ENCODE assay signal across 15 cellular contexts in genomic region chr1:62849031-62849430, GRCh38.
A peak's percentile ranks its signal among the peaks of the same experiment; 100 is the strongest.
DNase-seq lines count a peak whose midpoint lies in the region; ATAC-seq, FAIRE-seq and TF ChIP-seq lines count a peak whose summit lies in the region.
"Had no signal": no experiment of that assay in that cellular context is flagged by ENCODE, and none has a peak within 500 bp of the region (broad histone marks: within the 10 kb centered on the region; RNA-seq: fewer than 3 reads in every experiment).

No MANE protein-coding gene starts in this region.

- peak; percentile 78 for ATAC-seq in HCT116
- no peak for ATAC-seq in activated T-cell treated with anti-CD3 and anti-CD28 coated beads, Interleukin-2, amount 50 U/mL, for 4 hours
- ATAC-seq: left colon; stimulated activated naive B cell treated with anti-CD40 and anti-IgM and Interleukin-4, amounts not matched to agents 10 μg/mL and 1 μg/mL and 100 μg/mL, for 72 hours had no signal

- no peaks in the 10 kb centered on the region for H3K27me3 ChIP-seq in A673 (replicated peaks; ENCODE audit: insufficient read depth, low read depth, low read length, poor library complexity)
- no peaks in the 10 kb centered on the region for H3K27me3 ChIP-seq in HCT116 (ENCODE audit: insufficient read depth, low read length)

- CTCF ChIA-PET in A673 (lab: Charles Lee) (no interaction called here), HCT116 (lab: Charles Lee) (interaction anchor here (0.7 to 1.6 kb wide), 6 partner anchors 9 to 408 kb away, joined by 3 to 6 read pairs (median 4); no protein-coding TSS in a partner anchor)

- intact Hi-C loops in A673 (cut with micrococcal nuclease; ENCODE audit: unreplicated experiment) (loop anchor here (10.0 kb wide), 3 partner anchors 136 to 1396 kb away; no protein-coding TSS in a partner anchor), HCT116 (cut with micrococcal nuclease) (loop anchor here (10.0 kb wide), 2 partner anchors 296 to 596 kb away; no protein-coding TSS in a partner anchor)

- TF ChIP-seq POLR2A in HCT116 (IDR thresholded peaks at IDR 0.05; ENCODE audit: borderline replicate concordance, extremely low read depth, insufficient read depth, insufficient read length) (no peak), GM12891 (IDR thresholded peaks at IDR 0.05; ENCODE audit: low read depth, low read length) (no peak)

- no TSS peak for BruUV-seq in A673 (replicated peaks; lab: Mats Ljungman, UMichigan)
- BruUV-seq in HCT116 (replicated peaks; lab: Mats Ljungman, UMichigan) = no TSS peak

- TF ChIP-seq CTCF in A673 (conservative IDR thresholded peaks at IDR 0.05; ENCODE audit: low read depth, low read length) = peak; percentile 43
- peak; percentile 8 to 57 (median 41); a peak in 3 of 6 replicates for TF ChIP-seq CTCF in HCT116 (IDR thresholded peaks at IDR 0.05 in 2 of 3, conservative IDR thresholded peaks at IDR 0.05 in 1 of 3; ENCODE audit: borderline replicate concordance in 1 of 3, insufficient read depth in 1 of 3, low read depth in 2 of 3, low read length in 2 of 3)
- TF ChIP-seq CTCF in fibroblast of mammary gland (conservative IDR thresholded peaks at IDR 0.05; ENCODE audit: control insufficient read depth, insufficient read depth, low read depth, low read length) = peak; percentile 12

- TF ChIP-seq RAD21 in HCT116 (IDR thresholded peaks at IDR 0.05; ENCODE audit: low read depth) = peak; percentile 25; the same call in 1 of the 2 replicates

- DNase-seq in A673 (ENCODE audit: low spot score) (peak; percentile 31), HCT116 (ENCODE audit: low read depth, low spot score) (no peak), OCI-M1 (lab: John Stamatoyannopoulos, UW) (peak; percentile 5), fibroblast of mammary gland (ENCODE audit: low read depth) (no peak), nucleus accumbens (lab: John Stamatoyannopoulos, UW) (no peak), GM12891 (ENCODE audit: insufficient read length, low spot score) (no peak), medulla oblongata (ENCODE audit: extremely low spot score) (no peak)
- DNase-seq in activated T-cell treated with anti-CD3 and anti-CD28 coated beads, Interleukin-2, amount 50 U/mL, for 4 hours = no peak
- DNase-seq: activated CD8-positive, alpha-beta memory T cell treated with anti-CD3 and anti-CD28 coated beads for 24 hours; AML-193; effector memory CD4-positive, alpha-beta T cell; left colon; stimulated activated CD4-positive, alpha-beta T cell treated with anti-CD3 and anti-CD28 coated beads, Interleukin-4, amount 100 ng/mL, for 4 hours; stimulated activated naive B cell treated with anti-CD40 and anti-IgM and Interleukin-4, amounts not matched to agents 10 μg/mL and 1 μg/mL and 100 μg/mL, for 72 hours had no signal

- H4K20me1 ChIP-seq in HCT116 (ENCODE audit: insufficient read depth) = no peaks in the 10 kb centered on the region

- no peak overlapping the region for H3K9ac ChIP-seq in HCT116 (ENCODE audit: low read length)

- H3K4me3 ChIP-seq in A673 (ENCODE audit: low read depth, low read length, poor library complexity, severe bottlenecking) (no peak overlapping the region), HCT116 (replicated peaks in 1 of 2; ENCODE audit: low read depth in 1 of 2, low read length in 2 of 2) (no peak overlapping the region), fibroblast of mammary gland (ENCODE audit: control insufficient read depth, low read depth, low read length) (no peak overlapping the region)

- H3K4me1 ChIP-seq in A673 (ENCODE audit: insufficient read depth, low read length, poor library complexity, severe bottlenecking) (no peaks in the 10 kb centered on the region), HCT116 (ENCODE audit: control insufficient read depth in 1 of 2, insufficient read depth in 2 of 2, low read length in 2 of 2) (no peaks in the 10 kb centered on the region)

- no peak for FAIRE-seq in GM12891 (lab: Jason Lieb, UNC)

- no peaks in the 10 kb centered on the region for H3K4me1 Mint-ChIP-seq in activated T-cell treated with anti-CD3 and anti-CD28 coated beads, Interleukin-2, amount 50 U/mL, for 4 hours (ENCODE audit: low read depth)
- H3K4me1 Mint-ChIP-seq: brain; stimulated activated naive B cell treated with anti-CD40 and anti-IgM and Interleukin-4, amounts not matched to agents 10 μg/mL and 1 μg/mL and 100 μg/mL, for 72 hours had no signal

- H3K36me3 ChIP-seq in A673 (ENCODE audit: insufficient read depth, low read length, poor library complexity, severe bottlenecking) = no peaks in the 10 kb centered on the region
- no peaks in the 10 kb centered on the region for H3K36me3 ChIP-seq in HCT116 (ENCODE audit: control insufficient read depth in 1 of 2, insufficient read depth in 2 of 2, low read length in 2 of 2)

- H3K4me2 ChIP-seq in HCT116 (ENCODE audit: low read length) = no peak overlapping the region

- H3K79me2 ChIP-seq in HCT116 (ENCODE audit: insufficient read depth, low read length) = no peaks in the 10 kb centered on the region

- H3K36me3 Mint-ChIP-seq in activated T-cell treated with anti-CD3 and anti-CD28 coated beads, Interleukin-2, amount 50 U/mL, for 4 hours (ENCODE audit: insufficient read depth) = peaks cover 15% of the 10 kb centered on the region

- H3K9me2 ChIP-seq in HCT116 (ENCODE audit: insufficient read depth) = no peaks in the 10 kb centered on the region

- RAD21 ChIA-PET in HCT116 (lab: Charles Lee; ENCODE audit: low non-redundant PET in 1 of 2, low total read pairs in 2 of 2, uncharacterized antibody in 2 of 2, unreplicated experiment in 2 of 2) = no interaction called here

- no peaks in the 10 kb centered on the region for H3K9me3 Mint-ChIP-seq in activated T-cell treated with anti-CD3 and anti-CD28 coated beads, Interleukin-2, amount 50 U/mL, for 4 hours
- H3K9me3 Mint-ChIP-seq: brain; stimulated activated naive B cell treated with anti-CD40 and anti-IgM and Interleukin-4, amounts not matched to agents 10 μg/mL and 1 μg/mL and 100 μg/mL, for 72 hours had no signal

- no peak overlapping the region for H3K4me3 Mint-ChIP-seq in activated T-cell treated with anti-CD3 and anti-CD28 coated beads, Interleukin-2, amount 50 U/mL, for 4 hours
- H3K4me3 Mint-ChIP-seq: brain; stimulated activated naive B cell treated with anti-CD40 and anti-IgM and Interleukin-4, amounts not matched to agents 10 μg/mL and 1 μg/mL and 100 μg/mL, for 72 hours had no signal

- H2AFZ ChIP-seq in HCT116 (ENCODE audit: low read depth, low read length, poor library complexity, severe bottlenecking) = no peak overlapping the region

- H3K9me3 ChIP-seq in A673 (ENCODE audit: low read depth, low read length, poor library complexity, severe bottlenecking) (no peaks in the 10 kb centered on the region), HCT116 (ENCODE audit: control insufficient read depth in 1 of 2, insufficient read depth in 1 of 2, low read depth in 1 of 2, low read length in 2 of 2) (no peaks in the 10 kb centered on the region)

- POLR2A ChIA-PET in A673 (lab: Charles Lee; ENCODE audit: low non-redundant PET) = no interaction called here
- POLR2A ChIA-PET in HCT116 (lab: Charles Lee) = no interaction called here

- H3K27me3 Mint-ChIP-seq in activated T-cell treated with anti-CD3 and anti-CD28 coated beads, Interleukin-2, amount 50 U/mL, for 4 hours (ENCODE audit: low read depth) = no peaks in the 10 kb centered on the region
- H3K27me3 Mint-ChIP-seq: brain; stimulated activated naive B cell treated with anti-CD40 and anti-IgM and Interleukin-4, amounts not matched to agents 10 μg/mL and 1 μg/mL and 100 μg/mL, for 72 hours had no signal

- H3K27ac ChIP-seq in A673 (ENCODE audit: low read depth, low read length, poor library complexity, severe bottlenecking) = no peak overlapping the region
- no peak overlapping the region for H3K27ac ChIP-seq in HCT116 (ENCODE audit: low read depth, low read length)

TF ChIP-seq in HCT116, 20 proteins besides CTCF, POLR2A, EP300 and RAD21:
- TF ChIP-seq MAX (IDR thresholded peaks at IDR 0.05) (no peak), SIN3A (IDR thresholded peaks at IDR 0.05; ENCODE audit: low read depth) (no peak), EZH2 (IDR thresholded peaks at IDR 0.05) (no peak), CBX3 (IDR thresholded peaks at IDR 0.05; ENCODE audit: low read depth) (no peak), ZNF274 (IDR thresholded peaks at IDR 0.05; ENCODE audit: low read depth, low read length) (no peak), SRF (IDR thresholded peaks at IDR 0.05; ENCODE audit: low read depth) (no peak)

TF ChIP-seq in GM12891, 5 proteins besides CTCF, POLR2A, EP300 and RAD21:
- TF ChIP-seq PAX5 (IDR thresholded peaks at IDR 0.05; ENCODE audit: insufficient read depth, low read length, severe bottlenecking) = no peak
- no peak for TF ChIP-seq POU2F2 (IDR thresholded peaks at IDR 0.05; ENCODE audit: low read depth, low read length)
- no peak for TF ChIP-seq TAF1 (IDR thresholded peaks at IDR 0.05; ENCODE audit: low read depth, low read length)
- TF ChIP-seq POLR2AphosphoS5 (IDR thresholded peaks at IDR 0.05; ENCODE audit: low read depth, low read length) = no peak
- TF ChIP-seq SPI1 (IDR thresholded peaks at IDR 0.05; ENCODE audit: low read depth, low read length) = no peak

Comparison
In these comparisons a context has a peak if more than half of its experiments do, and no peak if none do; other contexts are left out.
1. DNase-seq: peak in A673 (single experiment) and OCI-M1 (single experiment); none in HCT116 (single experiment), fibroblast of mammary gland (single experiment), activated T-cell treated with anti-CD3 and anti-CD28 coated beads, Interleukin-2, amount 50 U/mL, for 4 hours (single experiment), nucleus accumbens (0 of 56), GM12891 (single experiment) and medulla oblongata (single experiment).
2. Peak in every context shown above with its lines, with median percentiles within 50 percentile points of each other: CTCF ChIP-seq.